In genomic region chr16:4333714-4334113, GRCh38 we compare ENCODE assay signal across 1 cellular context. TPM values are rescaled to one million over a fixed set of nuclear protein-coding genes. Genes with fewer than 3 reads are reported as not detected.
"Had no signal": no experiment of that assay in that cellular context is flagged by ENCODE, and none has a peak within 500 bp of the region (broad histone marks: within the 10 kb centered on the region; RNA-seq: fewer than 3 reads in every experiment).

No MANE protein-coding gene starts in this region.

RNA-seq across cellular contexts. Expression of gene GLIS2, which starts 17.8 kb away (rescaled TPM):
- polyA plus RNA-seq: naive thymus-derived CD8-positive, alpha-beta T cell had no signal
